10 cellular contexts compared by ENCODE assay signal in genomic region chr3:10459954-10460754, GRCh38. TPM values are rescaled to one million over a fixed set of nuclear protein-coding genes. Genes with fewer than 3 reads are reported as not detected.
DNase-seq lines count a peak whose midpoint lies in the region; ATAC-seq, FAIRE-seq and TF ChIP-seq lines count a peak whose summit lies in the region.
"Had no signal": no experiment of that assay in that cellular context is flagged by ENCODE, and none has a peak within 500 bp of the region (broad histone marks: within the 10 kb centered on the region; RNA-seq: fewer than 3 reads in every experiment).

No MANE protein-coding gene starts in this region.

- H3K4me1 ChIP-seq in SJSA1 (replicated peaks) (no peaks in the 10 kb centered on the region), HepG2 (ENCODE audit: insufficient read depth, low read length) (no peaks in the 10 kb centered on the region), thyroid gland (no peaks in the 10 kb centered on the region)

- H3K36me3 ChIP-seq in SJSA1 (no peaks in the 10 kb centered on the region), brain microvascular endothelial cell (replicated peaks) (no peaks in the 10 kb centered on the region), HepG2 (replicated peaks in 1 of 2; ENCODE audit: control insufficient read depth in 1 of 2, insufficient read depth in 2 of 2, low read length in 2 of 2) (no peaks in the 10 kb centered on the region), thyroid gland (no peaks in the 10 kb centered on the region)
- H3K36me3 ChIP-seq: thoracic aorta had no signal

- H3K9me3 ChIP-seq in SJSA1 (replicated peaks) = no peaks in the 10 kb centered on the region
- H3K9me3 ChIP-seq in HepG2 (ENCODE audit: low read length) = no peaks in the 10 kb centered on the region
- H3K9me3 ChIP-seq in thyroid gland = no peaks in the 10 kb centered on the region
- H3K9me3 ChIP-seq: thoracic aorta had no signal

- no peaks in the 10 kb centered on the region for H3K27me3 ChIP-seq in SJSA1 (replicated peaks)
- no peaks in the 10 kb centered on the region for H3K27me3 ChIP-seq in brain microvascular endothelial cell (replicated peaks)
- H3K27me3 ChIP-seq in HepG2 (ENCODE audit: control insufficient read depth in 1 of 2, insufficient read depth in 2 of 2, low read length in 2 of 2) = no peaks in the 10 kb centered on the region
- H3K27me3 ChIP-seq in thyroid gland = no peaks in the 10 kb centered on the region

- in situ Hi-C loops in brain microvascular endothelial cell (cut with HindIII; ENCODE audit: low pct_ligation_motif_present, low sequenced_read_pairs) (no loop called here), HepG2 (cut with HindIII; ENCODE audit: extremely low pct_ligation_motif_present, low pct_unique_long_range_greater_than_20kb) (no loop called here)

- no peak overlapping the region for H3K4me2 ChIP-seq in HepG2 (ENCODE audit: low read depth, low read length)

- POLR2A ChIA-PET in HepG2 (lab: Yijun Ruan, JAX) = no interaction called here

- BruUV-seq in HepG2 (replicated peaks; lab: Mats Ljungman, UMichigan) = no TSS peak

- ATAC-seq in activated CD8-positive, alpha-beta memory T cell treated with anti-CD3 and anti-CD28 coated beads, Interleukin-2, amount 10 ng/mL, durations not matched to agents 7 days and 5 days = peak; percentile 94
- ATAC-seq in HepG2 (peak; percentile 83), GM19328 (IDR thresholded peaks at IDR 0.05; ENCODE audit: unreplicated experiment) (no peak)

- H3K4me3 ChIP-seq in SJSA1 = no peak overlapping the region
- H3K4me3 ChIP-seq in brain microvascular endothelial cell (ENCODE audit: low read depth, low read length) = no peak overlapping the region
- H3K4me3 ChIP-seq in HepG2 (replicated peaks in 1 of 3; ENCODE audit: insufficient read depth in 1 of 3, low read depth in 2 of 3, low read length in 3 of 3) = no peak overlapping the region
- no peak overlapping the region for H3K4me3 ChIP-seq in thyroid gland (replicated peaks in 1 of 3)
- H3K4me3 ChIP-seq: thoracic aorta had no signal

- FAIRE-seq in HepG2 (lab: Jason Lieb, UNC) = no peak

- H2AFZ ChIP-seq in HepG2 (ENCODE audit: low read length) = no peak overlapping the region

- peak in 1 of 2 experiments; percentile 12; a peak in 1 of 4 replicates for TF ChIP-seq EP300 in HepG2 (IDR thresholded peaks at IDR 0.05; ENCODE audit: low read depth in 2 of 2, low read length in 2 of 2)
- TF ChIP-seq EP300 in HepG2 (CRISPR knock-in tag; IDR thresholded peaks at IDR 0.05; ENCODE audit: borderline replicate concordance) = peak; percentile 63

- no peaks in the 10 kb centered on the region for H3K36me3 Mint-ChIP-seq in activated CD8-positive, alpha-beta memory T cell treated with anti-CD3 and anti-CD28 coated beads, Interleukin-2, amount 10 ng/mL, durations not matched to agents 7 days and 5 days

- H3K4me1 Mint-ChIP-seq in activated CD8-positive, alpha-beta memory T cell treated with anti-CD3 and anti-CD28 coated beads, Interleukin-2, amount 10 ng/mL, durations not matched to agents 7 days and 5 days = no peaks in the 10 kb centered on the region

- no peak overlapping the region for H3K27ac Mint-ChIP-seq in activated CD8-positive, alpha-beta memory T cell treated with anti-CD3 and anti-CD28 coated beads, Interleukin-2, amount 10 ng/mL, durations not matched to agents 7 days and 5 days

- H3K9ac ChIP-seq in HepG2 (ENCODE audit: insufficient read depth, low read depth, low read length) = no peak overlapping the region

- no peaks in the 10 kb centered on the region for H3K27me3 Mint-ChIP-seq in activated CD8-positive, alpha-beta memory T cell treated with anti-CD3 and anti-CD28 coated beads, Interleukin-2, amount 10 ng/mL, durations not matched to agents 7 days and 5 days

- H3K79me2 ChIP-seq in HepG2 (ENCODE audit: insufficient read depth, low read length) = no peaks in the 10 kb centered on the region

- H3K9me3 Mint-ChIP-seq in activated CD8-positive, alpha-beta memory T cell treated with anti-CD3 and anti-CD28 coated beads, Interleukin-2, amount 10 ng/mL, durations not matched to agents 7 days and 5 days (ENCODE audit: low read depth) = no peaks in the 10 kb centered on the region

- no peak for TF ChIP-seq POLR2A in HepG2 (IDR thresholded peaks at IDR 0.05; ENCODE audit: insufficient read depth in 1 of 2, low read depth in 2 of 2, low read length in 2 of 2)
- no peak for TF ChIP-seq POLR2A in thyroid gland (IDR thresholded peaks at IDR 0.05)

- 48% methylated on average over 5 of the region's 5 CpGs for whole genome bisulfite sequencing in HepG2 (ENCODE audit: low lambda C conversion rate)
- WGBS in thyroid gland, 2 donors = 29 to 40% methylated on average over 5 of the region's 5 CpGs

- H3K27ac ChIP-seq in SJSA1 = no peak overlapping the region
- no peak overlapping the region for H3K27ac ChIP-seq in brain microvascular endothelial cell
- no peak overlapping the region for H3K27ac ChIP-seq in HepG2 (ENCODE audit: extremely low read length, insufficient read depth, low read length)
- H3K27ac ChIP-seq in thyroid gland = no peak overlapping the region
- H3K27ac ChIP-seq: C4-2B, thoracic aorta had no signal

- TF ChIP-seq CTCF in brain microvascular endothelial cell (IDR thresholded peaks at IDR 0.05; ENCODE audit: low read depth, low read length, missing control alignments) = no peak
- no peak for TF ChIP-seq CTCF in HepG2 (CRISPR knock-in tag; IDR thresholded peaks at IDR 0.05)
- TF ChIP-seq CTCF in thyroid gland (IDR thresholded peaks at IDR 0.05) = no peak

- no peak overlapping the region for H3K4me3 Mint-ChIP-seq in activated CD8-positive, alpha-beta memory T cell treated with anti-CD3 and anti-CD28 coated beads, Interleukin-2, amount 10 ng/mL, durations not matched to agents 7 days and 5 days

- H4K20me1 ChIP-seq in HepG2 (ENCODE audit: insufficient read depth, low read length) = peaks cover 5% of the 10 kb centered on the region; the same call in 1 of the 2 replicates

- DNase-seq in activated CD8-positive, alpha-beta memory T cell treated with anti-CD3 and anti-CD28 coated beads, Interleukin-2, amount 10 ng/mL, durations not matched to agents 7 days and 5 days = peak; percentile 84
- DNase-seq in activated CD8-positive, alpha-beta memory T cell treated with anti-CD3 and anti-CD28 coated beads for 24 hours = no peak
- DNase-seq in SJSA1 (ENCODE audit: low read depth in 1 of 2, low spot score in 2 of 2) = peak; percentile 30 to 66
- peak; percentile 75 for DNase-seq in brain microvascular endothelial cell
- peak; percentile 73 for DNase-seq in HepG2 (ENCODE audit: low spot score)
- DNase-seq in thyroid gland = peak; percentile 55 to 71
- no peak for DNase-seq in COR-L47 (lab: John Stamatoyannopoulos, UW)

- CTCF ChIA-PET in activated CD8-positive, alpha-beta memory T cell treated with anti-CD3 and anti-CD28 coated beads, Interleukin-2, amount 10 ng/mL, durations not matched to agents 7 days and 5 days (lab: Charles Lee) = interaction anchor here (1.3 kb wide), 1 partner anchor 278 kb away, joined by 4 read pairs; no protein-coding TSS in a partner anchor
- CTCF ChIA-PET in HepG2 (lab: Yijun Ruan, JAX; ENCODE audit: low intra/inter-chr PET ratio, low total read pairs) = no interaction called here

- peak; percentile 46; the same call in 1 of the 2 replicates for TF ChIP-seq RAD21 in HepG2 (CRISPR knock-in tag; IDR thresholded peaks at IDR 0.05)

- intact Hi-C loops in HepG2 (cut with micrococcal nuclease; ENCODE audit: unreplicated experiment) = no loop called here
- intact Hi-C loops in thyroid gland (cut with DNase I) = no loop called here

TF ChIP-seq in HepG2, 621 proteins besides CTCF, POLR2A, EP300 and RAD21 (continues in another document):
- peak; percentile 97 for TF ChIP-seq KDM4B (CRISPR knock-in tag; IDR thresholded peaks at IDR 0.05)
- no peak for TF ChIP-seq ZNF567 (CRISPR knock-in tag; IDR thresholded peaks at IDR 0.05; ENCODE audit: borderline replicate concordance)
- peak; percentile 80 for TF ChIP-seq ZSCAN31 (CRISPR knock-in tag; IDR thresholded peaks at IDR 0.05; ENCODE audit: low read depth)
- TF ChIP-seq AKAP8 (CRISPR knock-in tag; IDR thresholded peaks at IDR 0.05) = 0 out of 2 replicates have a peak, but pooled peaks have one; percentile 47

RNA-seq across cellular contexts. Expression of gene ATP2B2, which starts 45.2 kb away (rescaled TPM):
- total RNA-seq in activated CD8-positive, alpha-beta memory T cell treated with anti-CD3 and anti-CD28 coated beads, Interleukin-2, amount 10 ng/mL, durations not matched to agents 7 days and 5 days = not detected
- total RNA-seq in SJSA1 (2014; rRNA removed; shearing (Covaris generic)) = not detected in 2 replicates
- 1.1 and 1.5 TPM in 2 replicates for total RNA-seq in HepG2 (2016; rRNA removed; fragmentation: Illumina TruSeq; extraction: Trizol)
- total RNA-seq in HepG2 (2016; cell fraction: cytosol; rRNA removed; fragmentation: Illumina TruSeq; extraction: Trizol; ENCODE audit: low read depth) = 0.30 and 0.35 TPM in 2 replicates
- 0.62 and 1.7 TPM in 2 replicates for total RNA-seq in HepG2 (2016; cell fraction: insoluble cytoplasmic fraction; rRNA removed; fragmentation: Illumina TruSeq; extraction: Trizol)
- 1.3 and 1.6 TPM in 2 replicates for total RNA-seq in HepG2 (2016; cell fraction: membrane; rRNA removed; fragmentation: Illumina TruSeq; extraction: Trizol)
- total RNA-seq in HepG2 (2016; cell fraction: nucleus; rRNA removed; fragmentation: Illumina TruSeq; extraction: Trizol) = 2.9 and 3.0 TPM in 2 replicates
- 2.3 and 4.0 TPM in 2 replicates for polyA plus RNA-seq in HepG2 (2011; rRNA removed)
- 1.5 and 2.5 TPM in 2 replicates for polyA plus RNA-seq in HepG2 (2011; cell fraction: cytosol; rRNA removed)
- 8.9 and 11.7 TPM in 2 replicates for polyA plus RNA-seq in HepG2 (2011; cell fraction: nucleus; rRNA removed)
- polyA plus RNA-seq in HepG2 (2012) = 5.0 and 8.8 TPM in 2 replicates
- 0.29 and 0.54 TPM in 2 replicates for polyA plus RNA-seq in HepG2 (2016; cell fraction: cytosol; fragmentation: Illumina TruSeq; extraction: Trizol; ENCODE audit: low read depth)
- 0.86 and 1.1 TPM in 2 replicates for polyA plus RNA-seq in HepG2 (2016; cell fraction: insoluble cytoplasmic fraction; fragmentation: Illumina TruSeq; extraction: Trizol; ENCODE audit: low read depth)
- polyA plus RNA-seq in HepG2 (2016; cell fraction: membrane; fragmentation: Illumina TruSeq; extraction: Trizol; ENCODE audit: low read depth) = 0.66 and 0.84 TPM in 2 replicates
- polyA plus RNA-seq in HepG2 (2016; cell fraction: nucleus; fragmentation: Illumina TruSeq; extraction: Trizol; ENCODE audit: insufficient read depth, low read depth) = 2.6 and 4.2 TPM in 2 replicates
- 5.2 TPM in 1 of 2 replicates, not detected in the other for polyA minus RNA-seq in HepG2 (2011; rRNA and poly(A)+ RNA removed; ENCODE audit: low replicate concordance)
- polyA minus RNA-seq in HepG2 (2011; cell fraction: cytosol; rRNA and poly(A)+ RNA removed) = 1.8 and 4.1 TPM in 2 replicates
- 9.0 and 11.7 TPM in 2 replicates for polyA minus RNA-seq in HepG2 (2011; cell fraction: nucleus; rRNA and poly(A)+ RNA removed)
- under 1 TPM in 3 of 4 donors, not detected in 1; 0.11 to 0.42 (median 0.15) TPM for total RNA-seq in thyroid gland
- total RNA-seq: thoracic aorta had no signal

Comparison
In these comparisons a context has a peak if more than half of its experiments do, and no peak if none do; other contexts are left out.
1. DNase-seq: peak in activated CD8-positive, alpha-beta memory T cell treated with anti-CD3 and anti-CD28 coated beads, Interleukin-2, amount 10 ng/mL, durations not matched to agents 7 days and 5 days (single experiment), SJSA1 (2 of 2), brain microvascular endothelial cell (single experiment), HepG2 (single experiment) and thyroid gland (2 of 2); none in activated CD8-positive, alpha-beta memory T cell treated with anti-CD3 and anti-CD28 coated beads for 24 hours (single experiment) and COR-L47 (single experiment).